8 cellular contexts compared by ENCODE assay signal in genomic region chr13:41465215-41465907, GRCh38. TPM values are rescaled to one million over a fixed set of nuclear protein-coding genes. Genes with fewer than 3 reads are reported as not detected.
DNase-seq lines count a peak whose midpoint lies in the region; ATAC-seq and FAIRE-seq lines count a peak whose summit lies in the region.

No MANE protein-coding gene starts in this region.

- peak overlapping the region; percentile 42 for H3K27ac ChIP-seq in skeletal muscle tissue (ENCODE audit: low read depth, low read length)

- H3K9ac ChIP-seq in skeletal muscle tissue (ENCODE audit: low read depth in 1 of 3, low read length in 3 of 3) = no peak overlapping the region

- H3K36me3 ChIP-seq in MG63 (no peaks in the 10 kb centered on the region), skeletal muscle tissue (ENCODE audit: control insufficient read depth in 3 of 3, insufficient read depth in 3 of 3, low read length in 3 of 3) (peaks cover 0 to 3% (median 2%) of the 10 kb centered on the region in 3 donors)

- peak; percentile 82 for DNase-seq in EH (ENCODE audit: low read depth)
- DNase-seq in MG63 = peak; percentile 84
- peak; percentile 66 to 81 for DNase-seq in activated CD8-positive, alpha-beta memory T cell treated with anti-CD3 and anti-CD28 coated beads for 4 hours (ENCODE audit: low read depth in 2 of 2)
- no peak for DNase-seq in NCI-H524 treated with DMSO at 0.1 percent for 48 hours (lab: John Stamatoyannopoulos, UW)
- DNase-seq in frontal cortex (ENCODE audit: low spot score in 2 of 2) = no peak

- FAIRE-seq in frontal cortex (lab: Jason Lieb, UNC) = no peak

- ATAC-seq in GM21723 (IDR thresholded peaks at IDR 0.05; ENCODE audit: unreplicated experiment) (peak; percentile 89), esophagus mucosa (peak; percentile 77)

- H3K27me3 ChIP-seq in MG63 = no peaks in the 10 kb centered on the region
- H3K27me3 ChIP-seq in skeletal muscle tissue (ENCODE audit: control insufficient read depth in 3 of 3, insufficient read depth in 3 of 3, low read length in 3 of 3) = peaks cover 0 to 7% (median 0%) of the 10 kb centered on the region in 3 donors

- no peaks in the 10 kb centered on the region for H3K9me3 ChIP-seq in MG63
- H3K9me3 ChIP-seq in skeletal muscle tissue (ENCODE audit: control insufficient read depth in 3 of 3, low read length in 3 of 3) = no peaks in the 10 kb centered on the region

- H3K4me1 ChIP-seq in skeletal muscle tissue (ENCODE audit: control insufficient read depth in 3 of 3, insufficient read depth in 3 of 3, low read length in 3 of 3) = peaks cover 5 to 16% (median 10%) of the 10 kb centered on the region in 3 donors

- H3K4me3 ChIP-seq in MG63 (no peak overlapping the region), skeletal muscle tissue (ENCODE audit: low read length in 3 of 3) (no peak overlapping the region)

RNA-seq across cellular contexts. Expression of gene RGCC, which starts 8.0 kb away (rescaled TPM):
- total RNA-seq in MG63 (2014; rRNA removed; shearing (Covaris generic); ENCODE audit: low replicate concordance) = 1.7 TPM in 1 of 2 replicates, not detected in the other
- total RNA-seq in esophagus mucosa (5.5 TPM), skeletal muscle tissue (28.2 TPM), frontal cortex (17.1 TPM)

Comparison
In these comparisons a context has a peak if more than half of its experiments do, and no peak if none do; other contexts are left out.
1. DNase-seq: peak in EH (single experiment), MG63 (single experiment) and activated CD8-positive, alpha-beta memory T cell treated with anti-CD3 and anti-CD28 coated beads for 4 hours (2 of 2); none in NCI-H524 treated with DMSO at 0.1 percent for 48 hours (single experiment) and frontal cortex (0 of 2).